In genomic region chr21:26170471-26171309, GRCh38 we compare ENCODE assay signal across 8 cellular contexts.
A peak's percentile ranks its signal among the peaks of the same experiment; 100 is the strongest.
DNase-seq lines count a peak whose midpoint lies in the region; ATAC-seq, FAIRE-seq and TF ChIP-seq lines count a peak whose summit lies in the region.

APP (minus strand) TSS chr21:26170770; CDS start chr21:26170620, 150 bp downstream.

- no peaks in the 10 kb centered on the region for H3K9me3 ChIP-seq in HUES48 (ENCODE audit: control insufficient read depth, insufficient read depth, low read length)

- peak within 1 kb of the TSS; percentile 96 to 97 (median 96) for H3K4me3 Mint-ChIP-seq in nephron

- peak; percentile 75 for ATAC-seq in GM21381 (IDR thresholded peaks at IDR 0.05; ENCODE audit: unreplicated experiment)
- peak; percentile 92 for ATAC-seq in stimulated activated naive CD8-positive, alpha-beta T cell treated with anti-CD3 and anti-CD28 coated beads, Interleukin-15, Interleukin-2, amounts not matched to agents 100 U/mL and 50 U/mL, for 24 hours

- H3K36me3 Mint-ChIP-seq in nephron (ENCODE audit: low read depth), result no peaks in the 10 kb centered on the region

- peak; percentile 37 for TF ChIP-seq CTCF in fibroblast of pulmonary artery (IDR thresholded peaks at IDR 0.05; ENCODE audit: low read length, missing control alignments)
- TF ChIP-seq CTCF in nephron (IDR thresholded peaks at IDR 0.05; ENCODE audit: unreplicated experiment in 3 of 3), result peak; percentile 99 to 100 (median 99)

- no peak for FAIRE-seq in RCC 7860 (lab: Jason Lieb, UNC)

- peak within 1 kb of the TSS; percentile 91 to 98 (median 95) for H3K27ac Mint-ChIP-seq in nephron

- DNase-seq in D341Med (ENCODE audit: low spot score) (peak; percentile 98), RCC 7860 (ENCODE audit: low spot score) (peak; percentile 63), fibroblast of pulmonary artery (ENCODE audit: low read depth) (peak; percentile 76)
- peak; percentile 81 for DNase-seq in activated T-helper 9 cell treated with anti-CD3 and anti-CD28 coated beads, Interleukin-2, amount 50 U/mL, for 16 hours (ENCODE audit: low read depth)
- DNase-seq in stimulated activated naive CD8-positive, alpha-beta T cell treated with anti-CD3 and anti-CD28 coated beads, Interleukin-15, Interleukin-2, amounts not matched to agents 100 U/mL and 50 U/mL, for 24 hours, result peak; percentile 92

- H3K27ac ChIP-seq in HUES48 (ENCODE audit: low read depth, low read length), result peak within 1 kb of the TSS; percentile 87

- H3K4me1 ChIP-seq in HUES48 (ENCODE audit: control insufficient read depth, insufficient read depth, low read length), result peaks cover 37% of the 10 kb centered on the region

- H3K27me3 Mint-ChIP-seq in nephron (ENCODE audit: low read depth), result peaks cover 16% of the 10 kb centered on the region

- no peaks in the 10 kb centered on the region for H3K27me3 ChIP-seq in HUES48 (ENCODE audit: control insufficient read depth, insufficient read depth, low read length)

- H3K9me3 Mint-ChIP-seq in nephron, result no peaks in the 10 kb centered on the region

- peak within 1 kb of the TSS; percentile 91 for H3K9ac ChIP-seq in HUES48 (ENCODE audit: low read depth, low read length)

- H3K4me3 ChIP-seq in HUES48 (ENCODE audit: low read depth, low read length) (peak within 1 kb of the TSS; percentile 92), fibroblast of pulmonary artery (replicated peaks; ENCODE audit: low read depth, low read length) (peak within 1 kb of the TSS; percentile 90)

- H3K36me3 ChIP-seq in HUES48 (ENCODE audit: control insufficient read depth, insufficient read depth, low read length), result no peaks in the 10 kb centered on the region

- peaks cover 38% of the 10 kb centered on the region for H3K4me1 Mint-ChIP-seq in nephron

Comparison
In these comparisons a context has a peak if more than half of its experiments do, and no peak if none do; other contexts are left out.
1. Peak in every context shown above with its lines: DNase-seq, ATAC-seq, H3K4me3 ChIP-seq and H3K27ac ChIP-seq.